8 cellular contexts compared by ENCODE assay signal in genomic region chr1:211606327-211606913, GRCh38. TPM values are rescaled to one million over a fixed set of nuclear protein-coding genes. Genes with fewer than 3 reads are reported as not detected.
A peak's percentile ranks its signal among the peaks of the same experiment; 100 is the strongest.
DNase-seq lines count a peak whose midpoint lies in the region; ATAC-seq, FAIRE-seq and TF ChIP-seq lines count a peak whose summit lies in the region.

No MANE protein-coding gene starts in this region.

- peak overlapping the region; percentile 5; the same call in 1 of the 2 replicates for H3K4me3 ChIP-seq in GM08714 (ENCODE audit: low read length)
- H3K4me3 ChIP-seq in upper lobe of right lung: peak overlapping the region; percentile 19

- no peaks in the 10 kb centered on the region for H3K36me3 ChIP-seq in upper lobe of right lung

- no peaks in the 10 kb centered on the region for H3K27me3 ChIP-seq in upper lobe of right lung

- intact Hi-C loops in upper lobe of right lung (cut with DNase I): no loop called here

- peaks cover 17% of the 10 kb centered on the region for H3K4me1 ChIP-seq in upper lobe of right lung

- no peaks in the 10 kb centered on the region for H3K9me3 ChIP-seq in upper lobe of right lung

- no peak for FAIRE-seq in RCC 7860 (lab: Jason Lieb, UNC)

- ATAC-seq in GM21360 (IDR thresholded peaks at IDR 0.05; ENCODE audit: unreplicated experiment) (peak; percentile 89), HG03558 (IDR thresholded peaks at IDR 0.05; ENCODE audit: extremely low read depth, unreplicated experiment) (peak; percentile 31), upper lobe of right lung (peak; percentile 74)

- no peak for TF ChIP-seq CTCF in upper lobe of right lung (IDR thresholded peaks at IDR 0.05)

- H3K27ac ChIP-seq in caudate nucleus (ENCODE audit: low read depth, low read length) (peak overlapping the region; percentile 30), upper lobe of right lung (peak overlapping the region; percentile 71)

- peak in 1 of 61 donors; percentile 9 for DNase-seq in caudate nucleus (lab: John Stamatoyannopoulos, UW)
- no peak for DNase-seq in upper lobe of right lung
- no peak for DNase-seq in EL
- DNase-seq in NCI-H2107 treated with DMSO at 0.1 percent for 48 hours (lab: John Stamatoyannopoulos, UW; ENCODE audit: unreplicated experiment): no peak
- no peak for DNase-seq in RCC 7860 (ENCODE audit: low spot score)

RNA-seq across cellular contexts. Expression of gene SLC30A1, which starts 27.5 kb away (rescaled TPM):
- 15.6 TPM for total RNA-seq in upper lobe of right lung

Comparison
In these comparisons a context has a peak if more than half of its experiments do, and no peak if none do; other contexts are left out.
1. ATAC-seq: peak in every context shown above with its lines; median percentile 89 in GM21360; 74 in upper lobe of right lung; 31 in HG03558.